ENCODE assay signal across 8 cellular contexts in genomic region chr10:125823663-125824251, GRCh38. TPM values are rescaled to one million over a fixed set of nuclear protein-coding genes. Genes with fewer than 3 reads are reported as not detected.
A peak's percentile ranks its signal among the peaks of the same experiment; 100 is the strongest.
DNase-seq lines count a peak whose midpoint lies in the region; ATAC-seq and TF ChIP-seq lines count a peak whose summit lies in the region.

No MANE protein-coding gene starts in this region.

- no peaks in the 10 kb centered on the region for H3F3A ChIP-seq in smooth muscle cell (ENCODE audit: low read depth)

- no peak overlapping the region for H3K27ac Mint-ChIP-seq in CD4-positive, alpha-beta memory T cell
- no peak overlapping the region for H3K27ac Mint-ChIP-seq in H9

- no peak overlapping the region for H3K23ac ChIP-seq in H9 (ENCODE audit: insufficient read length, low read depth, low read length)

- H3K4me2 ChIP-seq in H9 (ENCODE audit: insufficient read depth, insufficient read length, low read length) (peak overlapping the region; percentile 53), smooth muscle cell (peak overlapping the region; percentile 95)

- DNase-seq in CD4-positive, alpha-beta memory T cell, result no peak
- DNase-seq in H9, result no peak
- DNase-seq in WERI-Rb-1, result peak; percentile 12
- DNase-seq in fibroblast of villous mesenchyme (ENCODE audit: low read depth), result peak; percentile 12
- DNase-seq in smooth muscle cell (lab: John Stamatoyannopoulos, UW; ENCODE audit: unreplicated experiment), result no peak
- no peak for DNase-seq in GM13977 (ENCODE audit: low spot score)
- DNase-seq in NOMO-1 treated with dmso at 0.1 percent for 144 hours (lab: John Stamatoyannopoulos, UW; ENCODE audit: unreplicated experiment), result no peak

- peak overlapping the region; percentile 72 for H3K18ac ChIP-seq in H9 (ENCODE audit: insufficient read length, low read depth, low read length)

- peak overlapping the region; percentile 56 for H2AFZ ChIP-seq in H9 (ENCODE audit: low read length)
- H2AFZ ChIP-seq in smooth muscle cell (ENCODE audit: low read depth), result peak overlapping the region; percentile 99

- H3K4me1 ChIP-seq in CD4-positive, alpha-beta memory T cell (ENCODE audit: insufficient read depth, low read length), result peaks cover 37% of the 10 kb centered on the region
- H3K4me1 ChIP-seq in H9 (ENCODE audit: insufficient read depth, low read length) (0 out of 2 replicates have a peak, but pooled peaks cover 2% of the 10 kb centered on the region), smooth muscle cell (ENCODE audit: low read depth) (peaks cover 15% of the 10 kb centered on the region)

- TF ChIP-seq CTCF in H9 (conservative IDR thresholded peaks at IDR 0.05) (no peak), WERI-Rb-1 (IDR thresholded peaks at IDR 0.05; ENCODE audit: low read depth, low read length) (no peak), fibroblast of villous mesenchyme (IDR thresholded peaks at IDR 0.05; ENCODE audit: insufficient read depth, low read depth, low read length) (no peak), smooth muscle cell (IDR thresholded peaks at IDR 0.05; ENCODE audit: borderline replicate concordance, insufficient read depth, poor library complexity, severe bottlenecking) (no peak), GM13977 (IDR thresholded peaks at IDR 0.05; ENCODE audit: extremely low read depth, insufficient read depth, missing control alignments) (no peak)

- no peaks in the 10 kb centered on the region for H3K9me3 ChIP-seq in CD4-positive, alpha-beta memory T cell (ENCODE audit: control insufficient read depth in 1 of 2, low read length in 2 of 2)
- H3K9me3 ChIP-seq in H9 (ENCODE audit: control insufficient read depth, low read depth, low read length) (no peaks in the 10 kb centered on the region), WERI-Rb-1 (ENCODE audit: severe bottlenecking) (no peaks in the 10 kb centered on the region), smooth muscle cell (replicated peaks; ENCODE audit: low read depth) (no peaks in the 10 kb centered on the region)

- H3K27me3 ChIP-seq in CD4-positive, alpha-beta memory T cell (ENCODE audit: insufficient read depth, low read length), result no peaks in the 10 kb centered on the region
- H3K27me3 ChIP-seq in H9 (ENCODE audit: insufficient read depth, low read length) (no peaks in the 10 kb centered on the region), WERI-Rb-1 (ENCODE audit: insufficient read depth, low read depth, severe bottlenecking) (no peaks in the 10 kb centered on the region), smooth muscle cell (ENCODE audit: low read depth) (no peaks in the 10 kb centered on the region)

- H4K5ac ChIP-seq in H9 (ENCODE audit: insufficient read length, low read depth, low read length), result peak overlapping the region; percentile 92

- H2BK15ac ChIP-seq in H9 (ENCODE audit: low read depth, low read length), result no peak overlapping the region

- POLR2A ChIA-PET in CD4-positive, alpha-beta memory T cell (lab: Charles Lee; ENCODE audit: partially characterized antibody), result interaction anchor here (0.5 to 1.8 kb wide), 9 partner anchors 8 to 907 kb away, joined by 3 to 19 read pairs (median 3); partner anchors contain the start of gene EDRF1

- no peak overlapping the region for H2BK12ac ChIP-seq in H9 (ENCODE audit: insufficient read length, low read depth, low read length)

- H2BK20ac ChIP-seq in H9 (ENCODE audit: low read depth, low read length, poor library complexity, severe bottlenecking), result no peak overlapping the region

- H3K36me3 Mint-ChIP-seq in CD4-positive, alpha-beta memory T cell, result peaks cover 17 to 26% of the 10 kb centered on the region in 2 donors
- peaks cover 17 to 31% (median 30%) of the 10 kb centered on the region in 3 experiments; a peak in 6 of 7 replicates for H3K36me3 Mint-ChIP-seq in H9 (ENCODE audit: insufficient read depth in 1 of 3, low read depth in 3 of 3)

- H4K8ac ChIP-seq in H9 (replicated peaks; ENCODE audit: insufficient read length, low read depth, low read length), result peak overlapping the region; percentile 6

- H3K9me3 Mint-ChIP-seq in CD4-positive, alpha-beta memory T cell, result peaks cover 0 to 3% (median 0%) of the 10 kb centered on the region in 8 donors
- no peaks in the 10 kb centered on the region for H3K9me3 Mint-ChIP-seq in H9

- H3K27ac ChIP-seq in CD4-positive, alpha-beta memory T cell (ENCODE audit: low read depth, low read length), result peak overlapping the region; percentile 88
- H3K27ac ChIP-seq in H9 (ENCODE audit: insufficient read length, low read depth, low read length), result no peak overlapping the region
- H3K27ac ChIP-seq in WERI-Rb-1, result peak overlapping the region; percentile 99
- H3K27ac ChIP-seq in smooth muscle cell (ENCODE audit: low read depth), result peak overlapping the region; percentile 88

- H3K27me3 Mint-ChIP-seq in CD4-positive, alpha-beta memory T cell, result no peaks in the 10 kb centered on the region
- no peaks in the 10 kb centered on the region for H3K27me3 Mint-ChIP-seq in H9 (ENCODE audit: low read depth)

- H2BK5ac ChIP-seq in H9 (ENCODE audit: insufficient read length, low read length), result peak overlapping the region; percentile 84

- H3K9ac ChIP-seq in H9 (ENCODE audit: extremely low read depth, insufficient read length, low read length) (peak overlapping the region; percentile 95), smooth muscle cell (ENCODE audit: low read depth) (peak overlapping the region; percentile 98)

- WGBS in H9 (ENCODE audit: extremely low coverage, insufficient read length, low lambda C conversion rate), result no CpG with 5 or more reads among the region's 20 CpGs
- WGBS in smooth muscle cell (ENCODE audit: low lambda C conversion rate), result under 1% methylated on average over 20 of the region's 20 CpGs

- H4K20me1 ChIP-seq in H9 (ENCODE audit: control insufficient read depth, insufficient read depth, insufficient read length) (no peaks in the 10 kb centered on the region), smooth muscle cell (ENCODE audit: low read depth) (peaks cover 36% of the 10 kb centered on the region)

- CTCF ChIA-PET in CD4-positive, alpha-beta memory T cell (lab: Charles Lee; ENCODE audit: partially characterized antibody), result no interaction called here

- H3K4me3 Mint-ChIP-seq in CD4-positive, alpha-beta memory T cell, result no peak overlapping the region
- no peak overlapping the region for H3K4me3 Mint-ChIP-seq in H9

- H2AK5ac ChIP-seq in H9 (ENCODE audit: insufficient read length, low read length), result no peak overlapping the region

- H2BK120ac ChIP-seq in H9 (ENCODE audit: low read depth, low read length, poor library complexity, severe bottlenecking), result no peak overlapping the region

- H3K79me2 ChIP-seq in H9 (ENCODE audit: insufficient read depth, low read length) (peaks cover 23% of the 10 kb centered on the region), smooth muscle cell (ENCODE audit: low read depth) (peaks cover 44% of the 10 kb centered on the region)

- H3K14ac ChIP-seq in H9 (ENCODE audit: insufficient read depth, low read length), result no peak overlapping the region; the same call in 1 of the 2 replicates

- H3K4ac ChIP-seq in H9 (ENCODE audit: low read depth, low read length), result no peak overlapping the region

- in situ Hi-C loops in GM13977 (cut with MboI; ENCODE audit: low pct_unique_long_range_greater_than_20kb, low sequenced_read_pairs, unreplicated experiment), result no loop called here

- peaks cover 21% of the 10 kb centered on the region for H3K36me3 ChIP-seq in CD4-positive, alpha-beta memory T cell (ENCODE audit: insufficient read depth, low read length)
- H3K36me3 ChIP-seq in WERI-Rb-1 (peaks cover 38% of the 10 kb centered on the region), smooth muscle cell (ENCODE audit: low read depth) (peaks cover 14% of the 10 kb centered on the region)

- ATAC-seq in HG03196 (IDR thresholded peaks at IDR 0.05; ENCODE audit: unreplicated experiment), result no peak

- H3K4me1 Mint-ChIP-seq in CD4-positive, alpha-beta memory T cell, result peaks cover 22 to 36% (median 28%) of the 10 kb centered on the region in 4 donors
- peaks cover 5 to 6% of the 10 kb centered on the region in 2 experiments for H3K4me1 Mint-ChIP-seq in H9

- H3K56ac ChIP-seq in H9 (ENCODE audit: insufficient read length, low read depth, low read length), result peak overlapping the region; percentile 60

- H3K23me2 ChIP-seq in H9 (ENCODE audit: insufficient read length, low read depth, low read length, poor library complexity, severe bottlenecking), result no peaks in the 10 kb centered on the region

- H3T11ph ChIP-seq in H9 (ENCODE audit: low read length), result no peak overlapping the region

- H3K79me1 ChIP-seq in H9 (ENCODE audit: insufficient read depth, low read depth, low read length, poor library complexity, severe bottlenecking), result peaks cover 2% of the 10 kb centered on the region

- H3K4me3 ChIP-seq in CD4-positive, alpha-beta memory T cell (ENCODE audit: low read length in 2 of 2), result peak overlapping the region; percentile 67 to 96
- H3K4me3 ChIP-seq in WERI-Rb-1 (ENCODE audit: low read depth, low read length) (peak overlapping the region; percentile 95), fibroblast of villous mesenchyme (ENCODE audit: low read depth, low read length) (peak overlapping the region; percentile 100), smooth muscle cell (peak overlapping the region; percentile 97)

- no peak overlapping the region for H4K91ac ChIP-seq in H9 (ENCODE audit: insufficient read length, low read depth, low read length)

- intact Hi-C loops in CD4-positive, alpha-beta memory T cell (cut with micrococcal nuclease), result loop anchor here (1.0 to 5.0 kb wide), 4 partner anchors 73 to 1361 kb away; partner anchors contain the start of genes ABRAXAS2, EDRF1, FANK1 and LHPP

RNA-seq across cellular contexts. Expression of gene BCCIP, which starts 0.4 kb away (rescaled TPM):
- total RNA-seq in CD4-positive, alpha-beta memory T cell, result 10 to 100 TPM; 35.4 to 40.7 TPM
- 100 to 1,000 TPM in 1 of 2 donors, 10 to 100 TPM in 1; 80.4 to 108 TPM for polyA plus RNA-seq in CD4-positive, alpha-beta memory T cell
- 119 and 121 TPM in 2 replicates for total RNA-seq in H9 (2021)
- total RNA-seq in fibroblast of villous mesenchyme, result 31.2 and 48.4 TPM in 2 replicates
- total RNA-seq in smooth muscle cell, result 61.8 and 87.5 TPM in 2 replicates
- 55.3 and 56.6 TPM in 2 replicates for polyA plus RNA-seq in smooth muscle cell

RNA-seq across cellular contexts. Expression of gene UROS, which starts 0.7 kb away (rescaled TPM):
- 10 to 100 TPM; 38.8 to 41.3 TPM for total RNA-seq in CD4-positive, alpha-beta memory T cell
- polyA plus RNA-seq in CD4-positive, alpha-beta memory T cell, result 10 to 100 TPM; 55.8 to 69.8 TPM
- 41.0 and 42.3 TPM in 2 replicates for total RNA-seq in H9 (2021)
- total RNA-seq in fibroblast of villous mesenchyme, result 93.7 and 94.7 TPM in 2 replicates
- total RNA-seq in smooth muscle cell, result 43.7 and 61.1 TPM in 2 replicates
- 77.5 and 86.7 TPM in 2 replicates for polyA plus RNA-seq in smooth muscle cell

RNA-seq across cellular contexts. Expression of gene MMP21, which starts 48.1 kb away (rescaled TPM):
- under 1 TPM; 0.61 to 0.79 TPM for total RNA-seq in CD4-positive, alpha-beta memory T cell
- not detected for polyA plus RNA-seq in CD4-positive, alpha-beta memory T cell
- total RNA-seq in H9 (2021) (not detected in 2 replicates), fibroblast of villous mesenchyme (not detected in 2 replicates), smooth muscle cell (not detected in 2 replicates)
- not detected in 2 replicates for polyA plus RNA-seq in smooth muscle cell

RNA-seq across cellular contexts. Expression of gene DHX32, which starts 57.3 kb away (rescaled TPM):
- 1 to 10 TPM; 7.1 to 8.0 TPM for total RNA-seq in CD4-positive, alpha-beta memory T cell
- 10 to 100 TPM in 1 of 2 donors, 1 to 10 TPM in 1; 9.8 to 13.3 TPM for polyA plus RNA-seq in CD4-positive, alpha-beta memory T cell
- total RNA-seq in H9 (2021) (10.7 and 12.0 TPM in 2 replicates), fibroblast of villous mesenchyme (40.3 and 48.8 TPM in 2 replicates), smooth muscle cell (51.2 and 56.1 TPM in 2 replicates)
- 31.8 and 39.8 TPM in 2 replicates for polyA plus RNA-seq in smooth muscle cell

Comparison
In these comparisons a context has a peak if more than half of its experiments do, and no peak if none do; other contexts are left out.
1. DNase-seq: peak in WERI-Rb-1 (single experiment) and fibroblast of villous mesenchyme (single experiment); none in CD4-positive, alpha-beta memory T cell (0 of 5), H9 (single experiment), smooth muscle cell (single experiment), GM13977 (single experiment) and NOMO-1 treated with dmso at 0.1 percent for 144 hours (single experiment).
2. Peak in every context shown above with its lines, with median percentiles within 50 percentile points of each other: H3K4me3 ChIP-seq.